Comparison of ENCODE assay signal across 9 cellular contexts in genomic region chr11:123560001-123560400, GRCh38.
A peak's percentile ranks its signal among the peaks of the same experiment; 100 is the strongest.
DNase-seq lines count a peak whose midpoint lies in the region; ATAC-seq, FAIRE-seq and TF ChIP-seq lines count a peak whose summit lies in the region.
"Had no signal": no experiment of that assay in that cellular context is flagged by ENCODE, and none has a peak within 500 bp of the region (broad histone marks: within the 10 kb centered on the region; RNA-seq: fewer than 3 reads in every experiment).

No MANE protein-coding gene starts in this region.

- H3K4me3 Mint-ChIP-seq in stimulated activated memory B cell treated with anti-CD40 and anti-IgM and Interleukin-4, amounts not matched to agents 10 μg/mL and 1 μg/mL and 100 μg/mL, for 72 hours: peak overlapping the region; percentile 72

- peaks cover 29% of the 10 kb centered on the region for H3K27me3 Mint-ChIP-seq in stimulated activated memory B cell treated with anti-CD40 and anti-IgM and Interleukin-4, amounts not matched to agents 10 μg/mL and 1 μg/mL and 100 μg/mL, for 72 hours

- ATAC-seq in GM18498 (IDR thresholded peaks at IDR 0.05; ENCODE audit: unreplicated experiment): peak; percentile 63
- peak; percentile 50 for ATAC-seq in left colon
- ATAC-seq in stimulated activated memory B cell treated with anti-CD40 and anti-IgM and Interleukin-4, amounts not matched to agents 10 μg/mL and 1 μg/mL and 100 μg/mL, for 72 hours: peak; percentile 75
- no peak for ATAC-seq in HG03196 (IDR thresholded peaks at IDR 0.05; ENCODE audit: unreplicated experiment)

- no peaks in the 10 kb centered on the region for H3K9me3 Mint-ChIP-seq in stimulated activated memory B cell treated with anti-CD40 and anti-IgM and Interleukin-4, amounts not matched to agents 10 μg/mL and 1 μg/mL and 100 μg/mL, for 72 hours

- H3K27ac Mint-ChIP-seq in stimulated activated memory B cell treated with anti-CD40 and anti-IgM and Interleukin-4, amounts not matched to agents 10 μg/mL and 1 μg/mL and 100 μg/mL, for 72 hours: peak overlapping the region; percentile 4

- H3K36me3 Mint-ChIP-seq in stimulated activated memory B cell treated with anti-CD40 and anti-IgM and Interleukin-4, amounts not matched to agents 10 μg/mL and 1 μg/mL and 100 μg/mL, for 72 hours: no peaks in the 10 kb centered on the region

- peak; percentile 59 for DNase-seq in AG04449 (ENCODE audit: low read depth, low spot score)
- DNase-seq in NCI-H345 (lab: John Stamatoyannopoulos, UW): peak; percentile 77
- peak; percentile 75 for DNase-seq in brain microvascular endothelial cell
- peak in 1 of 2 donors; percentile 30 for DNase-seq in left colon
- DNase-seq in small intestine: no peak

- no peak for FAIRE-seq in small intestine (lab: Jason Lieb, UNC)
- FAIRE-seq: endometrium had no signal

- H3K4me1 ChIP-seq in small intestine (ENCODE audit: control insufficient read depth in 2 of 2, insufficient read depth in 1 of 2, low read depth in 1 of 2, low read length in 1 of 2): no peaks in the 10 kb centered on the region

- H3K27me3 ChIP-seq in brain microvascular endothelial cell (replicated peaks) (no peaks in the 10 kb centered on the region), small intestine (ENCODE audit: control insufficient read depth in 2 of 2, insufficient read depth in 2 of 2, low read length in 2 of 2) (no peaks in the 10 kb centered on the region)

- H3K4me3 ChIP-seq in AG04449 (ENCODE audit: low read depth, low read length) (peak overlapping the region; percentile 48), brain microvascular endothelial cell (ENCODE audit: low read depth, low read length) (peak overlapping the region; percentile 56), small intestine (ENCODE audit: low read depth in 1 of 2, low read length in 2 of 2) (no peak overlapping the region)

- in situ Hi-C loops in brain microvascular endothelial cell (cut with HindIII; ENCODE audit: low pct_ligation_motif_present, low sequenced_read_pairs): no loop called here

- H3K36me3 ChIP-seq in brain microvascular endothelial cell (replicated peaks): no peaks in the 10 kb centered on the region
- no peaks in the 10 kb centered on the region for H3K36me3 ChIP-seq in small intestine (ENCODE audit: control insufficient read depth in 2 of 2, insufficient read depth in 2 of 2, low read length in 2 of 2)

- TF ChIP-seq CTCF in AG04449 (IDR thresholded peaks at IDR 0.05; ENCODE audit: insufficient read depth, low read length, missing control alignments) (no peak), brain microvascular endothelial cell (IDR thresholded peaks at IDR 0.05; ENCODE audit: low read depth, low read length, missing control alignments) (no peak)

- intact Hi-C loops in left colon (cut with DNase I, micrococcal nuclease): no loop called here

- CTCF ChIA-PET in AG04449 (lab: Yijun Ruan, JAX): interaction anchor here (0.7 to 17.7 kb wide), 11 partner anchors 9 to 1261 kb away, joined by 3 to 371 read pairs (median 6); no protein-coding TSS in a partner anchor

- H3K9me3 ChIP-seq in small intestine (ENCODE audit: control insufficient read depth, low read depth): no peaks in the 10 kb centered on the region

- peaks cover 16% of the 10 kb centered on the region for H3K4me1 Mint-ChIP-seq in stimulated activated memory B cell treated with anti-CD40 and anti-IgM and Interleukin-4, amounts not matched to agents 10 μg/mL and 1 μg/mL and 100 μg/mL, for 72 hours

- WGBS in small intestine, 3 donors: 19 to 58% (median 37%) methylated on average over 23 of the region's 23 CpGs

- H3K27ac ChIP-seq in brain microvascular endothelial cell (peak overlapping the region; percentile 56), small intestine (ENCODE audit: low read depth in 1 of 2, low read length in 1 of 2) (no peak overlapping the region)

- POLR2A ChIA-PET in AG04449 (lab: Yijun Ruan, JAX): interaction anchor here (0.7 to 2.3 kb wide), 2 partner anchors 10 to 13 kb away, joined by 3 to 10 read pairs; no protein-coding TSS in a partner anchor

Comparison
In these comparisons a context has a peak if more than half of its experiments do, and no peak if none do; other contexts are left out.
1. H3K4me3 ChIP-seq: peak in AG04449 (single experiment) and brain microvascular endothelial cell (single experiment); none in small intestine (0 of 2).